10 cellular contexts compared by ENCODE assay signal in genomic region chr15:40793216-40793989, GRCh38. TPM values are rescaled to one million over a fixed set of nuclear protein-coding genes. Genes with fewer than 3 reads are reported as not detected.
DNase-seq lines count a peak whose midpoint lies in the region; ATAC-seq and TF ChIP-seq lines count a peak whose summit lies in the region.
"Had no signal": no experiment of that assay in that cellular context is flagged by ENCODE, and none has a peak within 500 bp of the region (broad histone marks: within the 10 kb centered on the region; RNA-seq: fewer than 3 reads in every experiment).

No MANE protein-coding gene starts in this region.

- WGBS in testis, 2 donors, result 68 to 69% methylated on average over 9 of the region's 9 CpGs

- TF ChIP-seq CTCF in left ventricle myocardium inferior (IDR thresholded peaks at IDR 0.05; ENCODE audit: borderline replicate concordance) (no peak), foreskin fibroblast (IDR thresholded peaks at IDR 0.05; ENCODE audit: low read depth, low read length) (no peak), testis (IDR thresholded peaks at IDR 0.05) (no peak)

- DNase-seq in Right ventricle myocardium superior, result no peak
- no peak for DNase-seq in left ventricle myocardium inferior
- DNase-seq in T1000 (lab: John Stamatoyannopoulos, UW), result peak; percentile 33
- DNase-seq in foreskin fibroblast, result peak; percentile 91 to 95
- DNase-seq in testis, result peak; percentile 51
- DNase-seq in D341Med (ENCODE audit: low spot score), result no peak
- DNase-seq in Ammon's horn (ENCODE audit: low spot score), result no peak
- DNase-seq: immature natural killer cell had no signal

- H3K27me3 ChIP-seq in left ventricle myocardium inferior (ENCODE audit: low read depth) (no peaks in the 10 kb centered on the region), testis (no peaks in the 10 kb centered on the region)

- ATAC-seq in Right ventricle myocardium superior (ENCODE audit: poor library complexity) (peak; percentile 43), HG03457 (IDR thresholded peaks at IDR 0.05; ENCODE audit: unreplicated experiment) (no peak)

- H3K36me3 ChIP-seq in left ventricle myocardium inferior (peaks cover 24% of the 10 kb centered on the region), testis (ENCODE audit: low read depth, missing control alignments) (no peaks in the 10 kb centered on the region)

- TF ChIP-seq POLR2A in testis (IDR thresholded peaks at IDR 0.05), result no peak

- H3K9me3 ChIP-seq in left ventricle myocardium inferior (replicated peaks) (no peaks in the 10 kb centered on the region), testis (no peaks in the 10 kb centered on the region)

- H3K4me3 ChIP-seq in left ventricle myocardium inferior (no peak overlapping the region), foreskin fibroblast (ENCODE audit: low read depth in 1 of 2, low read length in 2 of 2) (no peak overlapping the region), testis (no peak overlapping the region)

- H3K27ac ChIP-seq in left ventricle myocardium inferior (replicated peaks) (no peak overlapping the region), testis (no peak overlapping the region)
- H3K27ac ChIP-seq: VCaP had no signal

- peaks cover 42% of the 10 kb centered on the region for H3K4me1 ChIP-seq in left ventricle myocardium inferior
- H3K4me1 ChIP-seq in testis, result no peaks in the 10 kb centered on the region

- intact Hi-C loops in Right ventricle myocardium superior (cut with DNase I) (no loop called here), left ventricle myocardium inferior (cut with micrococcal nuclease) (no loop called here), testis (cut with DNase I; ENCODE audit: low total_unique reads) (no loop called here)

RNA-seq across cellular contexts. Expression of gene ZFYVE19, which starts 13.5 kb away (rescaled TPM):
- total RNA-seq in Right ventricle myocardium superior (26.4 TPM), left ventricle myocardium inferior (24.7 TPM), testis (10 to 100 TPM; 22.4 to 38.2 TPM)
- 26.3 TPM for polyA plus RNA-seq in testis (ENCODE audit: insufficient read depth, low read depth, low replicate concordance)

RNA-seq across cellular contexts. Expression of gene DNAJC17, which starts 13.9 kb away (rescaled TPM):
- 16.1 TPM for total RNA-seq in Right ventricle myocardium superior
- 16.0 TPM for total RNA-seq in left ventricle myocardium inferior
- 10 to 100 TPM; 11.1 to 21.6 TPM for total RNA-seq in testis
- polyA plus RNA-seq in testis (ENCODE audit: insufficient read depth, low read depth, low replicate concordance), result 22.6 TPM

RNA-seq across cellular contexts. Expression of gene C15orf62, which starts 23.6 kb away (rescaled TPM):
- total RNA-seq in Right ventricle myocardium superior (0.16 TPM), left ventricle myocardium inferior (0.30 TPM), testis (under 1 TPM in 1 of 2 donors, not detected in 1; 0.24 TPM)
- polyA plus RNA-seq in testis (ENCODE audit: insufficient read depth, low read depth, low replicate concordance), result not detected

RNA-seq across cellular contexts. Expression of gene GCHFR, which starts 29.5 kb away (rescaled TPM):
- total RNA-seq in Right ventricle myocardium superior (6.5 TPM), left ventricle myocardium inferior (7.1 TPM), testis (10 to 100 TPM in 1 of 2 donors, 1 to 10 TPM in 1; 8.5 to 15.0 TPM)
- polyA plus RNA-seq in testis (ENCODE audit: insufficient read depth, low read depth, low replicate concordance), result 7.4 TPM

RNA-seq across cellular contexts. Expression of gene PPP1R14D, which starts 35.1 kb away (rescaled TPM):
- total RNA-seq in Right ventricle myocardium superior (not detected), left ventricle myocardium inferior (not detected), testis (under 1 TPM; 0.43 to 0.55 TPM)
- polyA plus RNA-seq in testis (ENCODE audit: insufficient read depth, low read depth, low replicate concordance), result not detected
- polyA plus RNA-seq: immature natural killer cell had no signal

Comparison
In these comparisons a context has a peak if more than half of its experiments do, and no peak if none do; other contexts are left out.
1. DNase-seq: peak in T1000 (single experiment), foreskin fibroblast (2 of 2) and testis (single experiment); none in Right ventricle myocardium superior (single experiment), left ventricle myocardium inferior (single experiment), D341Med (single experiment) and Ammon's horn (single experiment).